ENCODE assay signal across 22 cellular contexts in the genomic region with DNA sequence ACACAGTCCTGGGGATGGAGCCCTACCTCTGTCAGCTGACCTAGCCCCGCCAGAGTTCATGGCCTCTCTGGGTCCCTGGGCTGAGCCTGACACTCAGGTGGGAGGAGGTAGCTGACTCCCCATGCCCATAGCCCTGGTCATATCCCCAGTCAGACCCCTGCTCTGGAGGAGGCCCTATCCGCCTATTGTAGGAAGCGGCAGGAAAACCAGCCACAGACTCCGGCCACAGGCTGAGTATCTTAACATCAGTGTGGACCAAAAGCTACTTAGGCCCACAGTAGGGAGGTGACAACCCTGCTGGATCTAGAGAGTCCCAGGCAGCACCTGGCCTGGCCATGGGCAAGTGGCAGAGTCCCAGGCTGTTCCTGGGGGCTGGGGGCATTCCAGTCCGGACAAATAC.
"Had no signal": no experiment of that assay in that cellular context is flagged by ENCODE, and none has a peak within 500 bp of the region (broad histone marks: within the 10 kb centered on the region; RNA-seq: fewer than 3 reads in every experiment).

No MANE protein-coding gene starts in this region.

- H3K27ac Mint-ChIP-seq: endodermal cell; naive thymus-derived CD4-positive, alpha-beta T cell; nephron progenitor cell; progenitor cell of endocrine pancreas; stimulated activated naive CD8-positive, alpha-beta T cell treated with anti-CD3 and anti-CD28 coated beads, Interleukin-15, Interleukin-2, amounts not matched to agents 100 ng/mL and 50 ng/mL, for 24 hours had no signal

- H3K27me3 Mint-ChIP-seq: naive thymus-derived CD4-positive, alpha-beta T cell; progenitor cell of endocrine pancreas; stimulated activated naive CD8-positive, alpha-beta T cell treated with anti-CD3 and anti-CD28 coated beads, Interleukin-15, Interleukin-2, amounts not matched to agents 100 ng/mL and 50 ng/mL, for 24 hours had no signal

- ATAC-seq: foreskin keratinocyte; left colon; naive thymus-derived CD4-positive, alpha-beta T cell; right cardiac atrium had no signal

- H3K9me3 ChIP-seq: neutrophil, ovary, tibial artery, upper lobe of left lung, vagina had no signal

- H3K4me2 ChIP-seq: smooth muscle cell had no signal

- H3K4me1 ChIP-seq: foreskin keratinocyte, upper lobe of left lung had no signal

- H3K27me3 ChIP-seq: foreskin keratinocyte, neutrophil, ovary, tibial artery, upper lobe of left lung, vagina had no signal

- H3K27ac ChIP-seq: coronary artery, foreskin keratinocyte, neutrophil, ovary, tibial artery, upper lobe of left lung, vagina had no signal

- DNase-seq: effector CD4-positive, alpha-beta T cell; endodermal cell; erythroblast; foreskin keratinocyte; head of caudate nucleus; hippocampal formation; left colon; mammary epithelial cell; naive thymus-derived CD4-positive, alpha-beta T cell; nephron progenitor cell; ovary; stimulated activated CD4-positive, alpha-beta T cell treated with anti-CD3 and anti-CD28 coated beads, Interleukin-2, amount 100 ng/mL, for 48 hours; tibial artery; upper lobe of left lung had no signal

- H3K4me3 ChIP-seq: coronary artery, ovary, smooth muscle cell, tibial artery, upper lobe of left lung, vagina had no signal

- H3K36me3 ChIP-seq: ovary had no signal

- H3K9me3 Mint-ChIP-seq: endodermal cell; naive thymus-derived CD4-positive, alpha-beta T cell; nephron progenitor cell; stimulated activated naive CD8-positive, alpha-beta T cell treated with anti-CD3 and anti-CD28 coated beads, Interleukin-15, Interleukin-2, amounts not matched to agents 100 ng/mL and 50 ng/mL, for 24 hours had no signal

- H3K4me3 Mint-ChIP-seq: endodermal cell; naive thymus-derived CD4-positive, alpha-beta T cell; nephron progenitor cell; stimulated activated naive CD8-positive, alpha-beta T cell treated with anti-CD3 and anti-CD28 coated beads, Interleukin-15, Interleukin-2, amounts not matched to agents 100 ng/mL and 50 ng/mL, for 24 hours had no signal

- H3K4me1 Mint-ChIP-seq: naive thymus-derived CD4-positive, alpha-beta T cell had no signal

- FAIRE-seq: endothelial cell of umbilical vein had no signal
